6 cellular contexts compared by ENCODE assay signal in genomic region chr20:63652192-63652980, GRCh38. TPM values are rescaled to one million over a fixed set of nuclear protein-coding genes. Genes with fewer than 3 reads are reported as not detected.
A peak's percentile ranks its signal among the peaks of the same experiment; 100 is the strongest.
DNase-seq lines count a peak whose midpoint lies in the region; ATAC-seq and TF ChIP-seq lines count a peak whose summit lies in the region.

No MANE protein-coding gene starts in this region.

- no peaks in the 10 kb centered on the region for H3K36me3 Mint-ChIP-seq in T-helper 1 cell treated with Interleukin-12 subunit alpha and Interleukin-12 subunit beta and Interleukin-4 antibody, amounts not matched to agents 30 μg/mL and 1 μg/mL, for 36 hours (ENCODE audit: low read depth)
- H3K36me3 Mint-ChIP-seq in stimulated activated memory B cell treated with anti-CD40 and anti-IgM and Interleukin-4, amounts not matched to agents 10 μg/mL and 1 μg/mL and 100 μg/mL, for 72 hours: no peaks in the 10 kb centered on the region

- peak overlapping the region; percentile 66 for H3K4me3 ChIP-seq in fibroblast of villous mesenchyme (ENCODE audit: low read depth, low read length)

- no peak for TF ChIP-seq CTCF in fibroblast of villous mesenchyme (IDR thresholded peaks at IDR 0.05; ENCODE audit: insufficient read depth, low read depth, low read length)

- ATAC-seq in stimulated activated memory B cell treated with anti-CD40 and anti-IgM and Interleukin-4, amounts not matched to agents 10 μg/mL and 1 μg/mL and 100 μg/mL, for 72 hours: peak; percentile 18

- DNase-seq in ELF-1 (ENCODE audit: low read depth, low spot score) (peak; percentile 32), fibroblast of villous mesenchyme (ENCODE audit: low read depth) (peak; percentile 26), SIG-M5 treated with dmso at 0.1 percent for 504 hours (lab: John Stamatoyannopoulos, UW; ENCODE audit: unreplicated experiment) (no peak), HCEC 1CT (no peak)

- no peaks in the 10 kb centered on the region for H3K9me3 Mint-ChIP-seq in T-helper 1 cell treated with Interleukin-12 subunit alpha and Interleukin-12 subunit beta and Interleukin-4 antibody, amounts not matched to agents 30 μg/mL and 1 μg/mL, for 36 hours
- no peaks in the 10 kb centered on the region for H3K9me3 Mint-ChIP-seq in stimulated activated memory B cell treated with anti-CD40 and anti-IgM and Interleukin-4, amounts not matched to agents 10 μg/mL and 1 μg/mL and 100 μg/mL, for 72 hours

- peaks cover 23% of the 10 kb centered on the region for H3K27me3 Mint-ChIP-seq in T-helper 1 cell treated with Interleukin-12 subunit alpha and Interleukin-12 subunit beta and Interleukin-4 antibody, amounts not matched to agents 30 μg/mL and 1 μg/mL, for 36 hours (ENCODE audit: low read depth)
- H3K27me3 Mint-ChIP-seq in stimulated activated memory B cell treated with anti-CD40 and anti-IgM and Interleukin-4, amounts not matched to agents 10 μg/mL and 1 μg/mL and 100 μg/mL, for 72 hours: peaks cover 42% of the 10 kb centered on the region

- peak overlapping the region; percentile 28 for H3K4me3 Mint-ChIP-seq in T-helper 1 cell treated with Interleukin-12 subunit alpha and Interleukin-12 subunit beta and Interleukin-4 antibody, amounts not matched to agents 30 μg/mL and 1 μg/mL, for 36 hours
- H3K4me3 Mint-ChIP-seq in stimulated activated memory B cell treated with anti-CD40 and anti-IgM and Interleukin-4, amounts not matched to agents 10 μg/mL and 1 μg/mL and 100 μg/mL, for 72 hours: peak overlapping the region; percentile 58

- peaks cover 10% of the 10 kb centered on the region for H3K4me1 Mint-ChIP-seq in T-helper 1 cell treated with Interleukin-12 subunit alpha and Interleukin-12 subunit beta and Interleukin-4 antibody, amounts not matched to agents 30 μg/mL and 1 μg/mL, for 36 hours (ENCODE audit: low read depth)
- H3K4me1 Mint-ChIP-seq in stimulated activated memory B cell treated with anti-CD40 and anti-IgM and Interleukin-4, amounts not matched to agents 10 μg/mL and 1 μg/mL and 100 μg/mL, for 72 hours: peaks cover 17% of the 10 kb centered on the region

- H3K27ac Mint-ChIP-seq in T-helper 1 cell treated with Interleukin-12 subunit alpha and Interleukin-12 subunit beta and Interleukin-4 antibody, amounts not matched to agents 30 μg/mL and 1 μg/mL, for 36 hours: no peak overlapping the region
- H3K27ac Mint-ChIP-seq in stimulated activated memory B cell treated with anti-CD40 and anti-IgM and Interleukin-4, amounts not matched to agents 10 μg/mL and 1 μg/mL and 100 μg/mL, for 72 hours: no peak overlapping the region

RNA-seq across cellular contexts. Expression of gene STMN3, which starts 0.8 kb away (rescaled TPM):
- total RNA-seq in fibroblast of villous mesenchyme: 5.6 and 10.6 TPM in 2 replicates

RNA-seq across cellular contexts. Expression of gene RTEL1, which starts 5.7 kb away (rescaled TPM):
- total RNA-seq in fibroblast of villous mesenchyme: 11.7 and 14.2 TPM in 2 replicates

RNA-seq across cellular contexts. Expression of gene GMEB2, which starts 25.5 kb away (rescaled TPM):
- 9.3 and 10.8 TPM in 2 replicates for total RNA-seq in fibroblast of villous mesenchyme

RNA-seq across cellular contexts. Expression of gene TNFRSF6B, which starts 44.1 kb away (rescaled TPM):
- total RNA-seq in fibroblast of villous mesenchyme: 31.5 and 44.5 TPM in 2 replicates

RNA-seq across cellular contexts. Expression of gene ARFRP1, which starts 55.4 kb away (rescaled TPM):
- 24.2 and 30.3 TPM in 2 replicates for total RNA-seq in fibroblast of villous mesenchyme

Comparison
In these comparisons a context has a peak if more than half of its experiments do, and no peak if none do; other contexts are left out.
1. DNase-seq: peak in ELF-1 (single experiment) and fibroblast of villous mesenchyme (single experiment); none in SIG-M5 treated with dmso at 0.1 percent for 504 hours (single experiment) and HCEC 1CT (single experiment).